ENCODE assay signal across 21 cellular contexts in genomic region chr3:45021524-45021923, GRCh38. TPM values are rescaled to one million over a fixed set of nuclear protein-coding genes. Genes with fewer than 3 reads are reported as not detected.
DNase-seq lines count a peak whose midpoint lies in the region; ATAC-seq and TF ChIP-seq lines count a peak whose summit lies in the region.
"Had no signal": no experiment of that assay in that cellular context is flagged by ENCODE, and none has a peak within 500 bp of the region (broad histone marks: within the 10 kb centered on the region; RNA-seq: fewer than 3 reads in every experiment).

No MANE protein-coding gene starts in this region.

- peak overlapping the region in 8 of 10 donors; percentile 40 to 76 (median 68) for H3K27ac ChIP-seq in heart right ventricle
- H3K27ac ChIP-seq in naive thymus-derived CD4-positive, alpha-beta T cell (ENCODE audit: low read depth, low read length) = no peak overlapping the region
- H3K27ac ChIP-seq in testis = no peak overlapping the region
- H3K27ac ChIP-seq: uterus had no signal

- peak; percentile 68 to 73 for DNase-seq in heart right ventricle
- DNase-seq in naive thymus-derived CD4-positive, alpha-beta T cell = no peak
- DNase-seq in testis = peak; percentile 71
- no peak for DNase-seq in ACHN
- DNase-seq in activated naive CD8-positive, alpha-beta T cell treated with anti-CD3 and anti-CD28 coated beads for 36 hours = no peak
- DNase-seq in T-helper 9 cell = no peak
- DNase-seq: activated B cell treated with CpG ODN at 0.5 μM for 24 hours; activated CD8-positive, alpha-beta T cell treated with anti-CD3 and anti-CD28 coated beads, Interleukin-2, amount 10 ng/mL, durations not matched to agents 7 days and 5 days; cortex of kidney; H7; MG63; NCI-H146; NCI-H526 treated with DMSO at 0.1 percent for 48 hours; nucleus accumbens; RPMI8226; uterus had no signal

- POLR2A ChIA-PET in naive thymus-derived CD4-positive, alpha-beta T cell (lab: Charles Lee) = interaction anchor here (2.0 kb wide), 1 partner anchor 16 kb away, joined by 10 read pairs; no protein-coding TSS in a partner anchor

- TF ChIP-seq CTCF in heart right ventricle (IDR thresholded peaks at IDR 0.05) (no peak), testis (IDR thresholded peaks at IDR 0.05) (no peak)

- peaks cover 13% of the 10 kb centered on the region for H3K4me1 Mint-ChIP-seq in activated T-helper 17 cell treated with anti-CD3 and anti-CD28 coated beads, Interleukin-2, amount 50 U/mL, for 72 hours
- H3K4me1 Mint-ChIP-seq in naive thymus-derived CD4-positive, alpha-beta T cell = peaks cover 15 to 44% (median 42%) of the 10 kb centered on the region in 7 donors
- H3K4me1 Mint-ChIP-seq in activated naive CD8-positive, alpha-beta T cell treated with anti-CD3 and anti-CD28 coated beads for 36 hours = peaks cover 16% of the 10 kb centered on the region
- H3K4me1 Mint-ChIP-seq: activated B cell treated with CpG ODN at 0.5 μM for 24 hours had no signal

- H3K4me1 ChIP-seq in heart right ventricle = peaks cover 11 to 83% (median 41%) of the 10 kb centered on the region in 9 donors
- H3K4me1 ChIP-seq in naive thymus-derived CD4-positive, alpha-beta T cell (ENCODE audit: control insufficient read depth in 2 of 2, insufficient read depth in 2 of 2, low read length in 2 of 2) = peaks cover 0 to 16% of the 10 kb centered on the region in 2 donors
- H3K4me1 ChIP-seq in testis = peaks cover 26% of the 10 kb centered on the region

- H3K36me3 ChIP-seq in heart right ventricle (no peaks in the 10 kb centered on the region), testis (ENCODE audit: low read depth, missing control alignments) (no peaks in the 10 kb centered on the region)
- H3K36me3 ChIP-seq in naive thymus-derived CD4-positive, alpha-beta T cell (ENCODE audit: control insufficient read depth in 2 of 3, insufficient read depth in 3 of 3, low read length in 3 of 3) = no peaks in the 10 kb centered on the region
- H3K36me3 ChIP-seq: MG63, uterus had no signal

- in situ Hi-C loops in ACHN (cut with HindIII; ENCODE audit: low pct_ligation_motif_present, low pct_unique_long_range_greater_than_20kb, low sequenced_read_pairs) = no loop called here

- no peaks in the 10 kb centered on the region for H3K27me3 Mint-ChIP-seq in activated T-helper 17 cell treated with anti-CD3 and anti-CD28 coated beads, Interleukin-2, amount 50 U/mL, for 72 hours
- H3K27me3 Mint-ChIP-seq in naive thymus-derived CD4-positive, alpha-beta T cell = peaks cover 0 to 4% (median 0%) of the 10 kb centered on the region in 5 donors
- no peaks in the 10 kb centered on the region for H3K27me3 Mint-ChIP-seq in activated naive CD8-positive, alpha-beta T cell treated with anti-CD3 and anti-CD28 coated beads for 36 hours

- 25 to 49% methylated on average over 4 of the region's 4 CpGs for WGBS in heart right ventricle, 2 donors
- 21 to 33% methylated on average over 4 of the region's 4 CpGs for WGBS in testis, 2 donors

- intact Hi-C loops in heart right ventricle (cut with DNase I) = loop anchor here in 1 of 10 donors (5.0 kb wide), 1 partner anchor 44 kb away; the partner anchor contains the start of genes EXOSC7 and ZDHHC3
- intact Hi-C loops in naive thymus-derived CD4-positive, alpha-beta T cell (cut with micrococcal nuclease) = no loop called here
- intact Hi-C loops in testis (cut with DNase I; ENCODE audit: low total_unique reads) = no loop called here

- H3K4me3 ChIP-seq in heart right ventricle (no peak overlapping the region), testis (no peak overlapping the region)
- no peak overlapping the region for H3K4me3 ChIP-seq in naive thymus-derived CD4-positive, alpha-beta T cell (ENCODE audit: low read length)
- H3K4me3 ChIP-seq: MG63, uterus had no signal

- peaks cover 12% of the 10 kb centered on the region for H3K36me3 Mint-ChIP-seq in activated T-helper 17 cell treated with anti-CD3 and anti-CD28 coated beads, Interleukin-2, amount 50 U/mL, for 72 hours (ENCODE audit: low read depth)
- peaks cover 0 to 9% (median 4%) of the 10 kb centered on the region in 5 donors for H3K36me3 Mint-ChIP-seq in naive thymus-derived CD4-positive, alpha-beta T cell
- H3K36me3 Mint-ChIP-seq in activated naive CD8-positive, alpha-beta T cell treated with anti-CD3 and anti-CD28 coated beads for 36 hours = peaks cover 5% of the 10 kb centered on the region

- ATAC-seq in activated T-helper 17 cell treated with anti-CD3 and anti-CD28 coated beads, Interleukin-2, amount 50 U/mL, for 72 hours (replicated peaks) = no peak
- ATAC-seq in heart right ventricle (peak; percentile 71 to 89 (median 82)), GM21737 (IDR thresholded peaks at IDR 0.05; ENCODE audit: unreplicated experiment) (no peak)
- ATAC-seq in naive thymus-derived CD4-positive, alpha-beta T cell = no peak
- ATAC-seq: SK-N-SH treated with all-trans-retinoic acid at 6 μM for 48 hours had no signal

- no peaks in the 10 kb centered on the region for H3K9me3 Mint-ChIP-seq in activated T-helper 17 cell treated with anti-CD3 and anti-CD28 coated beads, Interleukin-2, amount 50 U/mL, for 72 hours
- H3K9me3 Mint-ChIP-seq in naive thymus-derived CD4-positive, alpha-beta T cell = no peaks in the 10 kb centered on the region
- H3K9me3 Mint-ChIP-seq in activated naive CD8-positive, alpha-beta T cell treated with anti-CD3 and anti-CD28 coated beads for 36 hours = no peaks in the 10 kb centered on the region
- H3K9me3 Mint-ChIP-seq: activated B cell treated with CpG ODN at 0.5 μM for 24 hours had no signal

- no peak overlapping the region for H3K4me3 Mint-ChIP-seq in activated T-helper 17 cell treated with anti-CD3 and anti-CD28 coated beads, Interleukin-2, amount 50 U/mL, for 72 hours
- peak overlapping the region in 2 of 10 donors; percentile 46 to 58 for H3K4me3 Mint-ChIP-seq in naive thymus-derived CD4-positive, alpha-beta T cell
- H3K4me3 Mint-ChIP-seq in activated naive CD8-positive, alpha-beta T cell treated with anti-CD3 and anti-CD28 coated beads for 36 hours = no peak overlapping the region
- H3K4me3 Mint-ChIP-seq: activated B cell treated with CpG ODN at 0.5 μM for 24 hours; activated CD8-positive, alpha-beta T cell treated with anti-CD3 and anti-CD28 coated beads, Interleukin-2, amount 10 ng/mL, durations not matched to agents 7 days and 5 days; CD14-positive monocyte had no signal

- CTCF ChIA-PET in naive thymus-derived CD4-positive, alpha-beta T cell (lab: Charles Lee) = no interaction called here

- peak overlapping the region; percentile 32 for H3K27ac Mint-ChIP-seq in activated T-helper 17 cell treated with anti-CD3 and anti-CD28 coated beads, Interleukin-2, amount 50 U/mL, for 72 hours
- peak overlapping the region in 7 of 9 donors; percentile 17 to 97 (median 81) for H3K27ac Mint-ChIP-seq in naive thymus-derived CD4-positive, alpha-beta T cell
- no peak overlapping the region for H3K27ac Mint-ChIP-seq in activated naive CD8-positive, alpha-beta T cell treated with anti-CD3 and anti-CD28 coated beads for 36 hours
- H3K27ac Mint-ChIP-seq: activated B cell treated with CpG ODN at 0.5 μM for 24 hours had no signal

- no peak for TF ChIP-seq POLR2A in testis (IDR thresholded peaks at IDR 0.05)

- H3K9me3 ChIP-seq in heart right ventricle (no peaks in the 10 kb centered on the region), testis (no peaks in the 10 kb centered on the region)
- no peaks in the 10 kb centered on the region for H3K9me3 ChIP-seq in naive thymus-derived CD4-positive, alpha-beta T cell (ENCODE audit: control insufficient read depth in 2 of 3, low read length in 3 of 3)
- H3K9me3 ChIP-seq: MG63, uterus had no signal

- no peaks in the 10 kb centered on the region for H3K27me3 ChIP-seq in heart right ventricle
- no peaks in the 10 kb centered on the region for H3K27me3 ChIP-seq in naive thymus-derived CD4-positive, alpha-beta T cell (ENCODE audit: control insufficient read depth in 2 of 2, insufficient read depth in 2 of 2, low read length in 2 of 2)
- no peaks in the 10 kb centered on the region for H3K27me3 ChIP-seq in testis
- H3K27me3 ChIP-seq: MG63, uterus had no signal

RNA-seq across cellular contexts. Expression of gene CLEC3B, which starts 4.6 kb away (rescaled TPM):
- under 1 TPM; 0.37 to 0.66 TPM for total RNA-seq in activated T-helper 17 cell treated with anti-CD3 and anti-CD28 coated beads, Interleukin-2, amount 50 U/mL, for 72 hours
- total RNA-seq in heart right ventricle (10 to 100 TPM; 34.8 to 72.9 (median 54.3) TPM), testis (10 to 100 TPM; 86.6 to 88.8 TPM)
- polyA plus RNA-seq in heart right ventricle (100 to 1,000 TPM; 179 to 355 TPM), testis (ENCODE audit: insufficient read depth, low read depth, low replicate concordance) (198 TPM)
- 1 to 10 TPM in 2 of 5 experiments, under 1 TPM in 3; 0.45 to 1.8 (median 0.75) TPM for total RNA-seq in naive thymus-derived CD4-positive, alpha-beta T cell
- polyA plus RNA-seq in naive thymus-derived CD4-positive, alpha-beta T cell = not detected
- total RNA-seq in activated naive CD8-positive, alpha-beta T cell treated with anti-CD3 and anti-CD28 coated beads for 36 hours = not detected
- total RNA-seq: activated B cell treated with CpG ODN at 0.5 μM for 24 hours, bronchial epithelial cell, H7 had no signal

RNA-seq across cellular contexts. Expression of gene EXOSC7, which starts 45.5 kb away (rescaled TPM):
- 10 to 100 TPM; 47.0 to 70.5 TPM for total RNA-seq in activated T-helper 17 cell treated with anti-CD3 and anti-CD28 coated beads, Interleukin-2, amount 50 U/mL, for 72 hours
- total RNA-seq in heart right ventricle (10 to 100 TPM; 24.2 to 35.4 (median 31.5) TPM), testis (10 to 100 TPM; 66.3 to 71.5 TPM)
- polyA plus RNA-seq in heart right ventricle (10 to 100 TPM; 32.8 to 39.9 TPM), testis (ENCODE audit: insufficient read depth, low read depth, low replicate concordance) (63.3 TPM)
- 10 to 100 TPM; 30.7 to 57.9 (median 44.3) TPM for total RNA-seq in naive thymus-derived CD4-positive, alpha-beta T cell
- polyA plus RNA-seq in naive thymus-derived CD4-positive, alpha-beta T cell = 10 to 100 TPM; 48.4 to 59.4 TPM
- 10 to 100 TPM; 91.6 to 92.0 TPM for total RNA-seq in activated naive CD8-positive, alpha-beta T cell treated with anti-CD3 and anti-CD28 coated beads for 36 hours

RNA-seq across cellular contexts. Expression of gene ZDHHC3, which starts 45.5 kb away (rescaled TPM):
- total RNA-seq in activated T-helper 17 cell treated with anti-CD3 and anti-CD28 coated beads, Interleukin-2, amount 50 U/mL, for 72 hours = 10 to 100 TPM; 20.5 to 50.5 TPM
- total RNA-seq in heart right ventricle (10 to 100 TPM; 35.0 to 52.2 (median 43.1) TPM), testis (100 to 1,000 TPM; 122 to 164 TPM)
- polyA plus RNA-seq in heart right ventricle (10 to 100 TPM; 19.0 to 30.7 TPM), testis (ENCODE audit: insufficient read depth, low read depth, low replicate concordance) (248 TPM)
- 10 to 100 TPM; 38.5 to 54.0 (median 48.8) TPM for total RNA-seq in naive thymus-derived CD4-positive, alpha-beta T cell
- polyA plus RNA-seq in naive thymus-derived CD4-positive, alpha-beta T cell = 10 to 100 TPM; 33.7 to 36.1 TPM
- 10 to 100 TPM; 39.1 to 39.5 TPM for total RNA-seq in activated naive CD8-positive, alpha-beta T cell treated with anti-CD3 and anti-CD28 coated beads for 36 hours

Comparison
In these comparisons a context has a peak if more than half of its experiments do, and no peak if none do; other contexts are left out.
1. ATAC-seq: peak in heart right ventricle (8 of 8); none in activated T-helper 17 cell treated with anti-CD3 and anti-CD28 coated beads, Interleukin-2, amount 50 U/mL, for 72 hours (single experiment), naive thymus-derived CD4-positive, alpha-beta T cell (single experiment) and GM21737 (single experiment).
2. DNase-seq: peak in heart right ventricle (2 of 2) and testis (single experiment); none in naive thymus-derived CD4-positive, alpha-beta T cell (0 of 9), ACHN (single experiment), activated naive CD8-positive, alpha-beta T cell treated with anti-CD3 and anti-CD28 coated beads for 36 hours (single experiment) and T-helper 9 cell (single experiment).
3. H3K27ac ChIP-seq: peak in heart right ventricle (8 of 10); none in naive thymus-derived CD4-positive, alpha-beta T cell (single experiment) and testis (0 of 2).
4. RNA of gene CLEC3B, which starts 4.6 kb away (total RNA-seq): 86.6 to 88.8 TPM in testis and 34.8 to 72.9 TPM in heart right ventricle; 0.45 to 1.8 TPM in naive thymus-derived CD4-positive, alpha-beta T cell, 0.37 to 0.66 TPM in activated T-helper 17 cell treated with anti-CD3 and anti-CD28 coated beads, Interleukin-2, amount 50 U/mL, for 72 hours and not detected in activated naive CD8-positive, alpha-beta T cell treated with anti-CD3 and anti-CD28 coated beads for 36 hours; every median in the first group is over 10 times any median in the second.